In genomic region chr22:17774928-17775675, GRCh38 we compare ENCODE assay signal across 9 cellular contexts. TPM values are rescaled to one million over a fixed set of nuclear protein-coding genes. Genes with fewer than 3 reads are reported as not detected.
DNase-seq lines count a peak whose midpoint lies in the region; ATAC-seq and TF ChIP-seq lines count a peak whose summit lies in the region.
"Had no signal": no experiment of that assay in that cellular context is flagged by ENCODE, and none has a peak within 500 bp of the region (broad histone marks: within the 10 kb centered on the region; RNA-seq: fewer than 3 reads in every experiment).

No MANE protein-coding gene starts in this region.

- H3K27me3 ChIP-seq in colonic mucosa, result no peaks in the 10 kb centered on the region

- H3K27ac ChIP-seq in SK-N-MC, result no peak overlapping the region
- no peak overlapping the region for H3K27ac ChIP-seq in colonic mucosa

- peak; percentile 62 for DNase-seq in activated effector memory CD4-positive, alpha-beta T cell treated with anti-CD3 and anti-CD28 coated beads, Interleukin-2, amount 50 U/mL, for 16 hours
- DNase-seq in activated effector memory CD4-positive, alpha-beta T cell treated with Interleukin-2 at 50 U/mL for 16 hours, result no peak
- DNase-seq in SK-N-MC (ENCODE audit: low read depth, low spot score) (no peak), glutamatergic neuron (peak; percentile 15), islet precursor cell (no peak), NCI-H510A (lab: John Stamatoyannopoulos, UW) (no peak), colonic mucosa (no peak)
- DNase-seq in stimulated activated naive B cell treated with anti-CD40 and anti-IgM and Interleukin-4, amounts not matched to agents 10 μg/mL and 1 μg/mL and 100 μg/mL, for 72 hours, result no peak
- DNase-seq: NCI-H1436 had no signal

- H3K4me3 ChIP-seq in SK-N-MC (peak overlapping the region; percentile 87), colonic mucosa (no peak overlapping the region)

- H3K9me3 ChIP-seq in SK-N-MC (ENCODE audit: low read depth, low read length) (no peaks in the 10 kb centered on the region), colonic mucosa (no peaks in the 10 kb centered on the region)

- peak overlapping the region; percentile 39 for H3K27ac Mint-ChIP-seq in glutamatergic neuron (ENCODE audit: unreplicated experiment)
- peak overlapping the region; percentile 92 for H3K27ac Mint-ChIP-seq in stimulated activated naive B cell treated with anti-CD40 and anti-IgM and Interleukin-4, amounts not matched to agents 10 μg/mL and 1 μg/mL and 100 μg/mL, for 72 hours

- intact Hi-C loops in colonic mucosa (cut with DNase I), result no loop called here

- peaks cover 8% of the 10 kb centered on the region for H3K4me1 ChIP-seq in colonic mucosa

- TF ChIP-seq CTCF in glutamatergic neuron (IDR thresholded peaks at IDR 0.05; ENCODE audit: partially characterized antibody, unreplicated experiment) (no peak), colonic mucosa (IDR thresholded peaks at IDR 0.05) (no peak)

- H3K36me3 ChIP-seq in SK-N-MC (ENCODE audit: insufficient read depth, low read length) (no peaks in the 10 kb centered on the region), colonic mucosa (no peaks in the 10 kb centered on the region)

- H3K36me3 Mint-ChIP-seq in glutamatergic neuron (ENCODE audit: unreplicated experiment), result no peaks in the 10 kb centered on the region
- H3K36me3 Mint-ChIP-seq in stimulated activated naive B cell treated with anti-CD40 and anti-IgM and Interleukin-4, amounts not matched to agents 10 μg/mL and 1 μg/mL and 100 μg/mL, for 72 hours, result peaks cover 41 to 62% of the 10 kb centered on the region in 2 donors

- H3K27me3 Mint-ChIP-seq in glutamatergic neuron (ENCODE audit: unreplicated experiment), result peaks cover 10% of the 10 kb centered on the region
- H3K27me3 Mint-ChIP-seq in stimulated activated naive B cell treated with anti-CD40 and anti-IgM and Interleukin-4, amounts not matched to agents 10 μg/mL and 1 μg/mL and 100 μg/mL, for 72 hours, result no peaks in the 10 kb centered on the region

- peaks cover 8% of the 10 kb centered on the region for H3K9me3 Mint-ChIP-seq in glutamatergic neuron (ENCODE audit: unreplicated experiment)
- no peaks in the 10 kb centered on the region for H3K9me3 Mint-ChIP-seq in stimulated activated naive B cell treated with anti-CD40 and anti-IgM and Interleukin-4, amounts not matched to agents 10 μg/mL and 1 μg/mL and 100 μg/mL, for 72 hours

- H3K9ac ChIP-seq in SK-N-MC (ENCODE audit: insufficient read length) (peak overlapping the region; percentile 76), colonic mucosa (ENCODE audit: low read depth in 2 of 2, low read length in 2 of 2) (no peak overlapping the region)

- peak overlapping the region; percentile 28 for H3K4me3 Mint-ChIP-seq in glutamatergic neuron (ENCODE audit: unreplicated experiment)
- H3K4me3 Mint-ChIP-seq in stimulated activated naive B cell treated with anti-CD40 and anti-IgM and Interleukin-4, amounts not matched to agents 10 μg/mL and 1 μg/mL and 100 μg/mL, for 72 hours, result peak overlapping the region; percentile 69 to 93

- H3K4me1 Mint-ChIP-seq in glutamatergic neuron (ENCODE audit: low read depth, unreplicated experiment), result peaks cover 12% of the 10 kb centered on the region
- peaks cover 58 to 84% of the 10 kb centered on the region in 2 donors for H3K4me1 Mint-ChIP-seq in stimulated activated naive B cell treated with anti-CD40 and anti-IgM and Interleukin-4, amounts not matched to agents 10 μg/mL and 1 μg/mL and 100 μg/mL, for 72 hours

- ATAC-seq in stimulated activated naive B cell treated with anti-CD40 and anti-IgM and Interleukin-4, amounts not matched to agents 10 μg/mL and 1 μg/mL and 100 μg/mL, for 72 hours (replicated peaks), result no peak

RNA-seq across cellular contexts. Expression of gene BID, which starts 0.8 kb away (rescaled TPM):
- total RNA-seq in glutamatergic neuron (ENCODE audit: unreplicated experiment), result 18.5 TPM
- total RNA-seq in colonic mucosa, result 10 to 100 TPM; 35.9 to 57.5 TPM

Comparison
In these comparisons a context has a peak if more than half of its experiments do, and no peak if none do; other contexts are left out.
1. DNase-seq: peak in activated effector memory CD4-positive, alpha-beta T cell treated with anti-CD3 and anti-CD28 coated beads, Interleukin-2, amount 50 U/mL, for 16 hours (single experiment) and glutamatergic neuron (single experiment); none in activated effector memory CD4-positive, alpha-beta T cell treated with Interleukin-2 at 50 U/mL for 16 hours (single experiment), SK-N-MC (single experiment), stimulated activated naive B cell treated with anti-CD40 and anti-IgM and Interleukin-4, amounts not matched to agents 10 μg/mL and 1 μg/mL and 100 μg/mL, for 72 hours (single experiment), islet precursor cell (single experiment), NCI-H510A (single experiment) and colonic mucosa (single experiment).